In the genomic region with DNA sequence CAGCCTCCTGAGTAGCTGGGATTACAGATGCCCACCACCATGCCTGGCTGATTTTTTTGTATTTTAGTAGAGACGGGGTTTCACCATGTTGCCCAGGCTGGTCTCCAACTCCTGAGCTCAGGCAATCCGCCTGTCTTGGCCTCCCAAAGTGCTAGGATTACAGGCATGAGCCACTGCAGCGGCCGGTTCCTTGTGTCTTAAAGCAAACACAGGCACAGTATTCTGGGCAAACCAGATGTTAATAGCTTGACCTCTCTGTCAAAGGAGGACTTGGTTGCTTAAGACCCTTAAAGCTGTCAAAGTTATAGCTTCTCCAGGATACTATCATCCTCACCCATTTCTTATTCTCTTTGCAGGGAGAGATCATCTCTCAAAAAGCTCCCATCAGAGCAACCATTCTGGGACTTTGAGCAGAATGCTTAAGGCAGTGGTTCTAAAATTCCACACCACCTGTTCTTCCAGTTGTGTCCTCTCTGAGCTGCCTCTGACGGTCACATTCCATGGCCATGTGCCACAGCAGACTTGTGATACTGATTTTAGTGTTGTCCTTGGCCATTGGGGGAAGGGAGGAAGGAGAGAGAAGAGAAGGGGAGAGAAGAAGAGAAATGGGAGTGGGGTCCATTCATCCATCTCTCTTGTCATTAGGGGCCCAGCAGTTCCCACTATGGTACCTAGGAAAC, we compare ENCODE assay signal across 25 cellular contexts.
DNase-seq lines count a peak whose midpoint lies in the region; ATAC-seq, FAIRE-seq and TF ChIP-seq lines count a peak whose summit lies in the region.
"Had no signal": no experiment of that assay in that cellular context is flagged by ENCODE, and none has a peak within 500 bp of the region (broad histone marks: within the 10 kb centered on the region; RNA-seq: fewer than 3 reads in every experiment).

No MANE protein-coding gene starts in this region.

- TF ChIP-seq CTCF in fibroblast of villous mesenchyme (IDR thresholded peaks at IDR 0.05; ENCODE audit: insufficient read depth, low read depth, low read length) (no peak), pancreas (IDR thresholded peaks at IDR 0.05) (no peak), upper lobe of left lung (IDR thresholded peaks at IDR 0.05) (no peak)

- DNase-seq in DMS 273 (lab: John Stamatoyannopoulos, UW; ENCODE audit: unreplicated experiment) (peak; percentile 11), DMS 273 treated with DMSO at 0.1 percent for 48 hours (lab: John Stamatoyannopoulos, UW) (no peak), fibroblast of villous mesenchyme (ENCODE audit: low read depth) (peak; percentile 92), pancreas (peak in 1 of 6 donors; percentile 61), upper lobe of left lung (no peak), COLO668 (lab: John Stamatoyannopoulos, UW; ENCODE audit: unreplicated experiment) (no peak), NCI-H524 (lab: John Stamatoyannopoulos, UW) (no peak)
- DNase-seq: activated CD4-positive, alpha-beta T cell treated with anti-CD3 and anti-CD28 coated beads for 1 hour; activated CD8-positive, alpha-beta memory T cell treated with anti-CD3 and anti-CD28 coated beads, Interleukin-2, amount 10 ng/mL, durations not matched to agents 7 days and 5 days; activated gamma-delta T cell treated with Interleukin-2 at 50 U/mL for 16 hours; cortex of kidney; DMS153; erythroblast; H9; Kasumi-1; left cardiac atrium; naive thymus-derived CD8-positive, alpha-beta T cell; NCI-H146; NCI-H2227 treated with DMSO at 0.1 percent for 48 hours; SIG-M5; stimulated activated CD4-positive, alpha-beta T cell treated with anti-CD3 and anti-CD28 coated beads, Interleukin-1b, Interleukin-23, amount 100 ng/mL, for 48 hours; T-helper 9 cell had no signal

- WGBS in pancreas, 2 donors: 27 to 38% methylated on average over 5 of the region's 5 CpGs
- WGBS in upper lobe of left lung, 2 donors: 68 to 80% methylated on average over 5 of the region's 5 CpGs

- H3K27me3 ChIP-seq in pancreas (no peaks in the 10 kb centered on the region), upper lobe of left lung (no peaks in the 10 kb centered on the region)
- H3K27me3 ChIP-seq: BLaER1 had no signal

- no peak for TF ChIP-seq POLR2A in upper lobe of left lung (IDR thresholded peaks at IDR 0.05)

- H3K36me3 ChIP-seq in pancreas (no peaks in the 10 kb centered on the region), upper lobe of left lung (peaks cover 0 to 4% (median 0%) of the 10 kb centered on the region in 4 donors)
- H3K36me3 ChIP-seq: BLaER1 had no signal

- H3K4me1 ChIP-seq in pancreas (peaks cover 61 to 73% (median 67%) of the 10 kb centered on the region in 3 donors), upper lobe of left lung (peaks cover 0 to 26% (median 7%) of the 10 kb centered on the region in 4 donors)

- H3K4me3 ChIP-seq in fibroblast of villous mesenchyme (ENCODE audit: low read depth, low read length) (no peak overlapping the region), pancreas (no peak overlapping the region), upper lobe of left lung (no peak overlapping the region)
- H3K4me3 ChIP-seq: BLaER1 had no signal

- no peak for FAIRE-seq in pancreas (lab: Jason Lieb, UNC)

- intact Hi-C loops in pancreas (cut with DNase I): no loop called here

- no peaks in the 10 kb centered on the region for H3K9me3 ChIP-seq in pancreas
- no peaks in the 10 kb centered on the region for H3K9me3 ChIP-seq in upper lobe of left lung
- H3K9me3 ChIP-seq: BLaER1 had no signal

- ATAC-seq in pancreas (peak in 1 of 4 donors; percentile 8), upper lobe of left lung (ENCODE audit: low FRiP score in 2 of 2) (no peak), GM18519 (IDR thresholded peaks at IDR 0.05; ENCODE audit: low FRiP score, unreplicated experiment) (no peak)
- ATAC-seq: activated CD8-positive, alpha-beta memory T cell treated with anti-CD3 and anti-CD28 coated beads, Interleukin-2, amount 10 ng/mL, durations not matched to agents 7 days and 5 days; naive thymus-derived CD8-positive, alpha-beta T cell had no signal

- H3K27ac ChIP-seq in pancreas: peak overlapping the region in 3 of 4 donors; percentile 12 to 82 (median 50)
- peak overlapping the region in 3 of 4 donors; percentile 13 to 59 (median 38) for H3K27ac ChIP-seq in upper lobe of left lung
- H3K27ac ChIP-seq: 22Rv1, BLaER1 had no signal

- TF ChIP-seq EP300 in upper lobe of left lung (IDR thresholded peaks at IDR 0.05): no peak

Comparison
In these comparisons a context has a peak if more than half of its experiments do, and no peak if none do; other contexts are left out.
1. DNase-seq: peak in DMS 273 (single experiment) and fibroblast of villous mesenchyme (single experiment); none in DMS 273 treated with DMSO at 0.1 percent for 48 hours (single experiment), upper lobe of left lung (0 of 2), COLO668 (single experiment) and NCI-H524 (0 of 2).